In genomic region chr19:21587117-21587461, GRCh38 we compare ENCODE assay signal across 9 cellular contexts.
DNase-seq lines count a peak whose midpoint lies in the region; ATAC-seq and TF ChIP-seq lines count a peak whose summit lies in the region.
"Had no signal": no experiment of that assay in that cellular context is flagged by ENCODE, and none has a peak within 500 bp of the region (broad histone marks: within the 10 kb centered on the region; RNA-seq: fewer than 3 reads in every experiment).

No MANE protein-coding gene starts in this region.

- no peak for TF ChIP-seq CTCF in GM23338 (conservative IDR thresholded peaks at IDR 0.05; ENCODE audit: low read depth in 2 of 2)
- TF ChIP-seq CTCF in retinal pigment epithelial cell (conservative IDR thresholded peaks at IDR 0.05; ENCODE audit: low read depth, low read length) = no peak

- H3K4me2 ChIP-seq in GM23338 = peak overlapping the region; percentile 94

- H3K4me3 ChIP-seq in GM23338 (peak overlapping the region; percentile 69), iPS-18a (ENCODE audit: low read length) (peak overlapping the region; percentile 39), retinal pigment epithelial cell (ENCODE audit: low read length) (peak overlapping the region; percentile 38)

- no peaks in the 10 kb centered on the region; the same call in 2 of the 3 replicates for H3K36me3 Mint-ChIP-seq in GM23338 (ENCODE audit: low read depth)
- H3K36me3 Mint-ChIP-seq in activated naive CD8-positive, alpha-beta T cell treated with anti-CD3 and anti-CD28 coated beads, Interleukin-2, amount 10 ng/mL, durations not matched to agents 7 days and 5 days = no peaks in the 10 kb centered on the region

- no peaks in the 10 kb centered on the region for H3F3A ChIP-seq in GM23338 (replicated peaks; ENCODE audit: low read depth)

- H2AFZ ChIP-seq in GM23338 = peak overlapping the region; percentile 99

- H3K27ac ChIP-seq in GM23338 (ENCODE audit: low read depth) (no peak overlapping the region), iPS-18a (ENCODE audit: low read length) (no peak overlapping the region)

- H4K20me1 ChIP-seq in GM23338 (replicated peaks; ENCODE audit: insufficient read depth) = no peaks in the 10 kb centered on the region

- H3K9me3 Mint-ChIP-seq in GM23338 = peaks cover 4% of the 10 kb centered on the region; the same call in 1 of the 3 replicates
- peaks cover 15% of the 10 kb centered on the region for H3K9me3 Mint-ChIP-seq in activated naive CD8-positive, alpha-beta T cell treated with anti-CD3 and anti-CD28 coated beads, Interleukin-2, amount 10 ng/mL, durations not matched to agents 7 days and 5 days

- ATAC-seq in GM23338 = peak; percentile 49
- no peak for ATAC-seq in activated naive CD8-positive, alpha-beta T cell treated with anti-CD3 and anti-CD28 coated beads, Interleukin-2, amount 10 ng/mL, durations not matched to agents 7 days and 5 days (ENCODE audit: low read depth)

- H3K27me3 ChIP-seq in GM23338 (ENCODE audit: insufficient read depth) (peaks cover 38% of the 10 kb centered on the region), iPS-18a (ENCODE audit: control insufficient read depth, insufficient read depth, low read length) (peaks cover 18% of the 10 kb centered on the region)

- peaks cover 15% of the 10 kb centered on the region for H3K9me3 ChIP-seq in iPS-18a (ENCODE audit: control insufficient read depth, low read depth, low read length)

- peaks cover 12% of the 10 kb centered on the region; the same call in 2 of the 3 replicates for H3K4me1 Mint-ChIP-seq in GM23338
- peaks cover 3% of the 10 kb centered on the region for H3K4me1 Mint-ChIP-seq in activated naive CD8-positive, alpha-beta T cell treated with anti-CD3 and anti-CD28 coated beads, Interleukin-2, amount 10 ng/mL, durations not matched to agents 7 days and 5 days

- no peaks in the 10 kb centered on the region for H3K79me2 ChIP-seq in GM23338 (replicated peaks; ENCODE audit: insufficient read depth)

- H3K27ac Mint-ChIP-seq in GM23338 = no peak overlapping the region
- H3K27ac Mint-ChIP-seq in activated naive CD8-positive, alpha-beta T cell treated with anti-CD3 and anti-CD28 coated beads, Interleukin-2, amount 10 ng/mL, durations not matched to agents 7 days and 5 days = peak overlapping the region; percentile 30

- H3K4me3 Mint-ChIP-seq in GM23338 = peak overlapping the region; percentile 78
- peak overlapping the region; percentile 73 for H3K4me3 Mint-ChIP-seq in activated naive CD8-positive, alpha-beta T cell treated with anti-CD3 and anti-CD28 coated beads, Interleukin-2, amount 10 ng/mL, durations not matched to agents 7 days and 5 days

- no peak overlapping the region for H3K9ac ChIP-seq in iPS-18a (ENCODE audit: low read length)

- H3K36me3 ChIP-seq in GM23338 (ENCODE audit: insufficient read depth) (no peaks in the 10 kb centered on the region), iPS-18a (ENCODE audit: control insufficient read depth, low read depth, low read length) (no peaks in the 10 kb centered on the region)

- H3K27me3 Mint-ChIP-seq in GM23338 (ENCODE audit: insufficient read depth, low read depth, poor library complexity) = peaks cover 22% of the 10 kb centered on the region
- H3K27me3 Mint-ChIP-seq in activated naive CD8-positive, alpha-beta T cell treated with anti-CD3 and anti-CD28 coated beads, Interleukin-2, amount 10 ng/mL, durations not matched to agents 7 days and 5 days = peaks cover 1% of the 10 kb centered on the region

- H3K4me1 ChIP-seq in GM23338 (ENCODE audit: insufficient read depth) (no peaks in the 10 kb centered on the region), iPS-18a (ENCODE audit: control insufficient read depth, low read depth, low read length) (no peaks in the 10 kb centered on the region)

- H3K9me2 ChIP-seq in GM23338 (ENCODE audit: insufficient read depth) = no peaks in the 10 kb centered on the region

- DNase-seq in GM23338 (ENCODE audit: low spot score) = peak; percentile 56
- DNase-seq in activated naive CD8-positive, alpha-beta T cell treated with anti-CD3 and anti-CD28 coated beads, Interleukin-2, amount 10 ng/mL, durations not matched to agents 7 days and 5 days = no peak
- no peak for DNase-seq in retinal pigment epithelial cell (ENCODE audit: low read depth)
- no peak for DNase-seq in HCEC 1CT
- DNase-seq in NOMO-1 (lab: John Stamatoyannopoulos, UW; ENCODE audit: unreplicated experiment in 2 of 2) = no peak
- DNase-seq in EL = no peak
- no peak for DNase-seq in NCI-H128 (lab: John Stamatoyannopoulos, UW; ENCODE audit: unreplicated experiment)
- DNase-seq: MM.1S had no signal

- POLR2A ChIA-PET in activated naive CD8-positive, alpha-beta T cell treated with anti-CD3 and anti-CD28 coated beads, Interleukin-2, amount 10 ng/mL, durations not matched to agents 7 days and 5 days (lab: Charles Lee) = interaction anchor here (1.6 kb wide), 1 partner anchor 18 kb away, joined by 9 read pairs; no protein-coding TSS in a partner anchor

TF ChIP-seq in GM23338, 12 proteins besides CTCF, POLR2A, EP300 and RAD21 (continues in another document):
- TF ChIP-seq ZNF114 (CRISPR knock-in tag; IDR thresholded peaks at IDR 0.05) (no peak), EZH2 (IDR thresholded peaks at IDR 0.05; ENCODE audit: low read depth, unreplicated experiment) (no peak), NANOG (IDR thresholded peaks at IDR 0.05; ENCODE audit: borderline replicate concordance) (no peak), EZH2phosphoT487 (IDR thresholded peaks at IDR 0.05; ENCODE audit: unreplicated experiment) (no peak), STAT1 (IDR thresholded peaks at IDR 0.05; ENCODE audit: unreplicated experiment) (no peak), POLR2AphosphoS5 (IDR thresholded peaks at IDR 0.05; ENCODE audit: low read depth) (no peak), ETS1 (IDR thresholded peaks at IDR 0.05) (no peak), CREB1 (CRISPR knock-in tag; IDR thresholded peaks at IDR 0.05; ENCODE audit: low read depth) (no peak), ZNF331 (CRISPR knock-in tag; IDR thresholded peaks at IDR 0.05; ENCODE audit: low read depth) (no peak), REST (IDR thresholded peaks at IDR 0.05; ENCODE audit: unreplicated experiment) (no peak), JUNB (IDR thresholded peaks at IDR 0.05; ENCODE audit: unreplicated experiment) (no peak)
